In the genomic region with DNA sequence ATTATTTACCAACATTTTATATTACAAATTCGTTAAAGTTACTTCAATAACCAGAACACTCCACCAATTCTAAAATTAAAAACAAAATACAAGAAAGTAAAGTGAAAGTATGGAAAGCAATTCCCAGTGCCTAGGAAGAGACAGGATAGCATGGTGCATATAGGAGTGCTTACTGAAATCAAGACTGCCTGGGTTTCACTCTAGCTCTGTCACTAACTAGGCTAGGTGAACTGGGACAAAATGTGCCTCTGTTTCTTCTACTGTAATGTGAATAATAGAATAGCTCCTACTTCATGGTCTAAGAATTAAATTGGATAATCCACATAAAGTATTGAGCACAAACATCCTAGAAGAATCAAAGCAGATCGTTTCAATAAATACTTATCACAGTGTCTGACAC, we compare ENCODE assay signal across 14 cellular contexts. TPM values are rescaled to one million over a fixed set of nuclear protein-coding genes. Genes with fewer than 3 reads are reported as not detected.
A peak's percentile ranks its signal among the peaks of the same experiment; 100 is the strongest.
DNase-seq lines count a peak whose midpoint lies in the region; ATAC-seq and TF ChIP-seq lines count a peak whose summit lies in the region.
"Had no signal": no experiment of that assay in that cellular context is flagged by ENCODE, and none has a peak within 500 bp of the region (broad histone marks: within the 10 kb centered on the region; RNA-seq: fewer than 3 reads in every experiment).

No MANE protein-coding gene starts in this region.

- H3K27me3 ChIP-seq in breast epithelium (no peaks in the 10 kb centered on the region), heart left ventricle (no peaks in the 10 kb centered on the region)
- H3K27me3 ChIP-seq: tibial artery had no signal

- TF ChIP-seq CTCF in breast epithelium (IDR thresholded peaks at IDR 0.05) (no peak), heart left ventricle (IDR thresholded peaks at IDR 0.05) (no peak), mucosa of descending colon (IDR thresholded peaks at IDR 0.05) (no peak)

- no peak for ATAC-seq in effector memory CD8-positive, alpha-beta T cell (replicated peaks)
- ATAC-seq in heart left ventricle, result no peak
- ATAC-seq in mucosa of descending colon, result no peak
- ATAC-seq: PC-3 had no signal

- H3K4me3 Mint-ChIP-seq in activated naive CD4-positive, alpha-beta T cell treated with anti-CD3 and anti-CD28 coated beads, Interleukin-2, amount 50 U/mL, for 24 hours, result peak overlapping the region; percentile 61
- H3K4me3 Mint-ChIP-seq in activated CD4-positive, alpha-beta memory T cell treated with anti-CD3 and anti-CD28 coated beads for 36 hours, result no peak overlapping the region
- H3K4me3 Mint-ChIP-seq in effector memory CD8-positive, alpha-beta T cell, result peak overlapping the region; percentile 62 to 67

- H3K4me1 ChIP-seq in breast epithelium (no peaks in the 10 kb centered on the region), heart left ventricle (peaks cover 0 to 48% (median 0%) of the 10 kb centered on the region in 12 donors), mucosa of descending colon (ENCODE audit: low read depth) (peaks cover 14% of the 10 kb centered on the region)

- no peaks in the 10 kb centered on the region for H3K27me3 Mint-ChIP-seq in activated naive CD4-positive, alpha-beta T cell treated with anti-CD3 and anti-CD28 coated beads, Interleukin-2, amount 50 U/mL, for 24 hours
- no peaks in the 10 kb centered on the region for H3K27me3 Mint-ChIP-seq in activated CD4-positive, alpha-beta memory T cell treated with anti-CD3 and anti-CD28 coated beads for 36 hours
- no peaks in the 10 kb centered on the region for H3K27me3 Mint-ChIP-seq in effector memory CD8-positive, alpha-beta T cell

- H3K36me3 ChIP-seq in breast epithelium (no peaks in the 10 kb centered on the region), heart left ventricle (peaks cover 0 to 79% (median 15%) of the 10 kb centered on the region in 9 donors), mucosa of descending colon (ENCODE audit: low read depth) (peaks cover 3% of the 10 kb centered on the region)
- H3K36me3 ChIP-seq: WERI-Rb-1 had no signal

- H3K27ac ChIP-seq in breast epithelium (no peak overlapping the region), heart left ventricle (no peak overlapping the region)
- H3K27ac ChIP-seq: tibial artery, WERI-Rb-1 had no signal

- CTCF ChIA-PET in activated CD4-positive, alpha-beta memory T cell treated with anti-CD3 and anti-CD28 coated beads for 36 hours (lab: Charles Lee), result interaction anchor here (2.0 kb wide), 2 partner anchors 71 to 128 kb away, joined by 7 to 8 read pairs; no protein-coding TSS in a partner anchor

- H3K4me1 Mint-ChIP-seq in activated naive CD4-positive, alpha-beta T cell treated with anti-CD3 and anti-CD28 coated beads, Interleukin-2, amount 50 U/mL, for 24 hours, result peaks cover 94% of the 10 kb centered on the region
- peaks cover 78% of the 10 kb centered on the region for H3K4me1 Mint-ChIP-seq in activated CD4-positive, alpha-beta memory T cell treated with anti-CD3 and anti-CD28 coated beads for 36 hours (ENCODE audit: low read depth)
- peaks cover 45 to 80% of the 10 kb centered on the region in 2 donors for H3K4me1 Mint-ChIP-seq in effector memory CD8-positive, alpha-beta T cell (ENCODE audit: low read depth in 2 of 2)

- no peak overlapping the region for H3K4me3 ChIP-seq in breast epithelium
- no peak overlapping the region for H3K4me3 ChIP-seq in heart left ventricle
- H3K4me3 ChIP-seq in mucosa of descending colon, result no peak overlapping the region
- H3K4me3 ChIP-seq: tibial artery had no signal

- no peaks in the 10 kb centered on the region for H3K9me3 Mint-ChIP-seq in activated naive CD4-positive, alpha-beta T cell treated with anti-CD3 and anti-CD28 coated beads, Interleukin-2, amount 50 U/mL, for 24 hours
- no peaks in the 10 kb centered on the region for H3K9me3 Mint-ChIP-seq in activated CD4-positive, alpha-beta memory T cell treated with anti-CD3 and anti-CD28 coated beads for 36 hours
- no peaks in the 10 kb centered on the region for H3K9me3 Mint-ChIP-seq in effector memory CD8-positive, alpha-beta T cell

- no peak for TF ChIP-seq POLR2A in breast epithelium (IDR thresholded peaks at IDR 0.05)
- TF ChIP-seq POLR2A in heart left ventricle (IDR thresholded peaks at IDR 0.05), result no peak

- WGBS in heart left ventricle, 4 donors, result 91 to 95% (median 93%) methylated on average over 2 of the region's 2 CpGs

- POLR2A ChIA-PET in activated CD4-positive, alpha-beta memory T cell treated with anti-CD3 and anti-CD28 coated beads for 36 hours (lab: Charles Lee), result interaction anchor here (0.8 to 2.6 kb wide), 3 partner anchors 10 to 22 kb away, joined by 4 to 9 read pairs (median 4); a partner anchor contains a TSS

- H3K36me3 Mint-ChIP-seq in activated naive CD4-positive, alpha-beta T cell treated with anti-CD3 and anti-CD28 coated beads, Interleukin-2, amount 50 U/mL, for 24 hours, result peaks cover 46% of the 10 kb centered on the region
- peaks cover 76% of the 10 kb centered on the region for H3K36me3 Mint-ChIP-seq in activated CD4-positive, alpha-beta memory T cell treated with anti-CD3 and anti-CD28 coated beads for 36 hours
- H3K36me3 Mint-ChIP-seq in effector memory CD8-positive, alpha-beta T cell (ENCODE audit: insufficient read depth), result peaks cover 100% of the 10 kb centered on the region

- H3K27ac Mint-ChIP-seq in activated naive CD4-positive, alpha-beta T cell treated with anti-CD3 and anti-CD28 coated beads, Interleukin-2, amount 50 U/mL, for 24 hours, result peak overlapping the region; percentile 97
- peak overlapping the region; percentile 69 for H3K27ac Mint-ChIP-seq in activated CD4-positive, alpha-beta memory T cell treated with anti-CD3 and anti-CD28 coated beads for 36 hours
- H3K27ac Mint-ChIP-seq in effector memory CD8-positive, alpha-beta T cell, result peak overlapping the region in 1 of 2 donors; percentile 77

- intact Hi-C loops in activated CD4-positive, alpha-beta memory T cell treated with anti-CD3 and anti-CD28 coated beads for 36 hours (cut with micrococcal nuclease), result no loop called here
- intact Hi-C loops in breast epithelium (cut with DNase I; ENCODE audit: low total_unique reads), result no loop called here
- intact Hi-C loops in heart left ventricle (cut with DNase I), result no loop called here
- intact Hi-C loops in mucosa of descending colon (cut with DNase I, micrococcal nuclease), result no loop called here

- no peak for DNase-seq in activated naive CD4-positive, alpha-beta T cell treated with anti-CD3 and anti-CD28 coated beads, Interleukin-2, amount 50 U/mL, for 16 hours
- DNase-seq in activated CD4-positive, alpha-beta memory T cell treated with anti-CD3 and anti-CD28 coated beads for 36 hours, result no peak
- DNase-seq in effector memory CD8-positive, alpha-beta T cell, result no peak
- DNase-seq in breast epithelium (ENCODE audit: low spot score in 2 of 2) (no peak), heart left ventricle (no peak), mucosa of descending colon (no peak), NCI-H1930 (lab: John Stamatoyannopoulos, UW) (no peak)
- DNase-seq: KBM-7, NCI-H1694, NCI-H345, PC-3, tibial artery, WERI-Rb-1 had no signal

- H3K9me3 ChIP-seq in breast epithelium (no peaks in the 10 kb centered on the region), heart left ventricle (no peaks in the 10 kb centered on the region), mucosa of descending colon (no peaks in the 10 kb centered on the region)
- H3K9me3 ChIP-seq: tibial artery had no signal

RNA-seq across cellular contexts. Expression of a gene that starts 22.6 kb away (rescaled TPM):
- 100 to 1,000 TPM; 175 to 176 TPM for total RNA-seq in activated CD4-positive, alpha-beta memory T cell treated with anti-CD3 and anti-CD28 coated beads for 36 hours
- 10 to 100 TPM; 51.7 to 85.8 (median 57.7) TPM for total RNA-seq in breast epithelium
- 10 to 100 TPM in 2 of 9 donors, 1 to 10 TPM in 7; 3.3 to 24.4 (median 5.3) TPM for total RNA-seq in heart left ventricle
- polyA plus RNA-seq in heart left ventricle, result 1 to 10 TPM; 1.4 to 2.6 TPM
- total RNA-seq in mucosa of descending colon, result 10 to 100 TPM; 30.3 to 55.7 (median 55.1) TPM
